In the genomic region with DNA sequence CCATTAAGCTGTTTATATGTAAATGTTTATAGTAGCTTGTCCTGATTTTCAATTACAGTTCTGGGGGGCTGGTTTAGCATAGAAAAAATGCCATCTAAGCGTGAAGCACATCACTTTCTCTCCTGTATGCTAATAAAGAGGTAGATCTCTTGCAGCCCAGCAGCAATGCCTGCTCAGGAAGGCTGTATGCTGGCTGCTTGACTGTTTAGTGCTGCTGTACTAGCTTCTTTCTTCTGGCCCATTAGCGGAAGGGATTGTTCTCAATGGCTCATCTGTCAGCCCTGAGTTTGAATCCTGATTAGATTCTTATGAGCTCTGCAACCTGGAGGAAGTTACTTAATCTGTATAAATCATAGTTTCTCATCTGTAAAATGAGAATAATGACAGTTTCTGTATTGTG, we compare ENCODE assay signal across 22 cellular contexts.
DNase-seq lines count a peak whose midpoint lies in the region; ATAC-seq and TF ChIP-seq lines count a peak whose summit lies in the region.
"Had no signal": no experiment of that assay in that cellular context is flagged by ENCODE, and none has a peak within 500 bp of the region (broad histone marks: within the 10 kb centered on the region; RNA-seq: fewer than 3 reads in every experiment).

No MANE protein-coding gene starts in this region.

- no peak for ATAC-seq in SK-N-SH treated with all-trans-retinoic acid at 6 μM for 48 hours
- ATAC-seq in GM18498 (IDR thresholded peaks at IDR 0.05; ENCODE audit: unreplicated experiment) = no peak
- ATAC-seq in HG03097 (IDR thresholded peaks at IDR 0.05; ENCODE audit: low FRiP score, unreplicated experiment) = no peak
- ATAC-seq: CD8-positive, alpha-beta T cell; GM12878; HCT116 had no signal

- H3K4me3 Mint-ChIP-seq in neural progenitor cell (no peak overlapping the region), type B pancreatic cell (no peak overlapping the region)
- H3K4me3 Mint-ChIP-seq: B cell; CD4-positive, CD25-positive, alpha-beta regulatory T cell; CD8-positive, alpha-beta T cell; H9 had no signal

- no peaks in the 10 kb centered on the region for H3K79me2 ChIP-seq in SK-N-SH (ENCODE audit: insufficient read depth)
- no peaks in the 10 kb centered on the region for H3K79me2 ChIP-seq in neural progenitor cell (ENCODE audit: low read depth)

- H3F3A ChIP-seq in SK-N-SH (replicated peaks; ENCODE audit: insufficient read depth) (no peaks in the 10 kb centered on the region), neural progenitor cell (ENCODE audit: low read depth) (no peaks in the 10 kb centered on the region)

- POLR2A ChIA-PET in SK-N-SH (lab: Yijun Ruan, JAX) = no interaction called here

- H3K36me3 Mint-ChIP-seq in neural progenitor cell (no peaks in the 10 kb centered on the region), type B pancreatic cell (no peaks in the 10 kb centered on the region)
- H3K36me3 Mint-ChIP-seq: CD4-positive, CD25-positive, alpha-beta regulatory T cell; CD8-positive, alpha-beta T cell had no signal

- DNase-seq in SK-N-SH (peak; percentile 17), neural progenitor cell (ENCODE audit: low spot score) (peak; percentile 56), type B pancreatic cell (ENCODE audit: extremely low spot score, unreplicated experiment) (no peak), H4 (ENCODE audit: low spot score) (no peak)
- DNase-seq: Caco-2; CD4-positive, CD25-positive, alpha-beta regulatory T cell; CD8-positive, alpha-beta T cell; DMS 273 treated with DMSO at 0.1 percent for 48 hours; DMS79; EL; GDM1; H9 had no signal

- H3K9ac ChIP-seq in SK-N-SH (no peak overlapping the region), neural progenitor cell (no peak overlapping the region)
- H3K9ac ChIP-seq: BLaER1 had no signal

- H2AFZ ChIP-seq in SK-N-SH (ENCODE audit: low read depth) (no peak overlapping the region), neural progenitor cell (replicated peaks) (no peak overlapping the region)

- H3K4me1 Mint-ChIP-seq in neural progenitor cell (peaks cover 43% of the 10 kb centered on the region), type B pancreatic cell (ENCODE audit: unreplicated experiment) (peaks cover 36% of the 10 kb centered on the region)
- H3K4me1 Mint-ChIP-seq: B cell; CD4-positive, CD25-positive, alpha-beta regulatory T cell had no signal

- H3K27ac Mint-ChIP-seq in neural progenitor cell (no peak overlapping the region), type B pancreatic cell (peak overlapping the region; percentile 11)
- H3K27ac Mint-ChIP-seq: B cell; CD4-positive, CD25-positive, alpha-beta regulatory T cell; CD8-positive, alpha-beta T cell had no signal

- H3K9me3 Mint-ChIP-seq in neural progenitor cell = no peaks in the 10 kb centered on the region
- H3K9me3 Mint-ChIP-seq in type B pancreatic cell = no peaks in the 10 kb centered on the region
- H3K9me3 Mint-ChIP-seq: CD4-positive, CD25-positive, alpha-beta regulatory T cell; CD8-positive, alpha-beta T cell; H9 had no signal

- H3K27me3 ChIP-seq in SK-N-SH (ENCODE audit: insufficient read depth) (no peaks in the 10 kb centered on the region), neural progenitor cell (no peaks in the 10 kb centered on the region)
- H3K27me3 ChIP-seq: BLaER1 had no signal

- CTCF ChIA-PET in SK-N-SH (lab: Yijun Ruan, JAX) = interaction anchor here (0.7 to 1.4 kb wide), 2 partner anchors 9 to 262 kb away, joined by 3 to 4 read pairs; no protein-coding TSS in a partner anchor

- TF ChIP-seq RAD21 in SK-N-SH (IDR thresholded peaks at IDR 0.05; ENCODE audit: low read length) = no peak

- H3K4me1 ChIP-seq in SK-N-SH (ENCODE audit: control insufficient read depth in 1 of 2, insufficient read depth in 2 of 2, low read depth in 1 of 2, low read length in 1 of 2) = peaks cover 0 to 16% of the 10 kb centered on the region in 2 experiments; a peak in 2 of 4 replicates
- H3K4me1 ChIP-seq in mesodermal cell (ENCODE audit: control insufficient read depth, insufficient read depth, low read length, poor library complexity, severe bottlenecking) = peaks cover 6% of the 10 kb centered on the region
- peaks cover 30% of the 10 kb centered on the region for H3K4me1 ChIP-seq in neural progenitor cell
- H3K4me1 ChIP-seq: BLaER1, Caco-2 had no signal

- no peak for TF ChIP-seq EP300 in SK-N-SH (IDR thresholded peaks at IDR 0.05; ENCODE audit: borderline replicate concordance in 1 of 2, low read depth in 1 of 2, low read length in 1 of 2)

- peak overlapping the region in 1 of 2 experiments; percentile 34; a peak in 1 of 4 replicates for H3K27ac ChIP-seq in SK-N-SH (ENCODE audit: low read depth in 2 of 2, low read length in 1 of 2)
- peak overlapping the region; percentile 45 for H3K27ac ChIP-seq in mesodermal cell (ENCODE audit: low read depth, low read length, severe bottlenecking)
- H3K27ac ChIP-seq in neural progenitor cell = no peak overlapping the region
- H3K27ac ChIP-seq: 22Rv1, BLaER1, C4-2B had no signal

- no peaks in the 10 kb centered on the region for H3K9me2 ChIP-seq in SK-N-SH

- WGBS in SK-N-SH (ENCODE audit: low lambda C conversion rate) = 47% methylated on average over 2 of the region's 2 CpGs
- 86 to 92% methylated on average over 1 to 2 of the region's 2 CpGs for WGBS in mesodermal cell (ENCODE audit: insufficient coverage in 2 of 2), 2 experiments

- no peak for TF ChIP-seq CTCF in SK-N-SH (IDR thresholded peaks at IDR 0.05)
- TF ChIP-seq CTCF in neural progenitor cell (IDR thresholded peaks at IDR 0.05) = no peak
- TF ChIP-seq CTCF in type B pancreatic cell (conservative IDR thresholded peaks at IDR 0.05) = no peak

- H3K27me3 Mint-ChIP-seq in neural progenitor cell (ENCODE audit: insufficient read depth, low read depth) (no peaks in the 10 kb centered on the region), type B pancreatic cell (no peaks in the 10 kb centered on the region)
- H3K27me3 Mint-ChIP-seq: CD4-positive, CD25-positive, alpha-beta regulatory T cell had no signal

- no peaks in the 10 kb centered on the region for H3K9me3 ChIP-seq in SK-N-SH
- no peaks in the 10 kb centered on the region for H3K9me3 ChIP-seq in mesodermal cell (ENCODE audit: control insufficient read depth, low read length)
- no peaks in the 10 kb centered on the region for H3K9me3 ChIP-seq in neural progenitor cell (ENCODE audit: low read depth)
- H3K9me3 ChIP-seq: BLaER1, Caco-2 had no signal

- H3K4me3 ChIP-seq in SK-N-SH (ENCODE audit: low read depth in 2 of 2, low read length in 1 of 2) (no peak overlapping the region), mesodermal cell (ENCODE audit: extremely low read depth, insufficient read depth, low read length, poor library complexity, severe bottlenecking) (no peak overlapping the region), neural progenitor cell (no peak overlapping the region)
- H3K4me3 ChIP-seq: BLaER1, GM12878 had no signal

- H3K36me3 ChIP-seq in SK-N-SH (replicated peaks in 1 of 2; ENCODE audit: control insufficient read depth in 1 of 2, insufficient read depth in 2 of 2, low read length in 1 of 2) (no peaks in the 10 kb centered on the region), mesodermal cell (ENCODE audit: control insufficient read depth, insufficient read depth, low read length) (no peaks in the 10 kb centered on the region), neural progenitor cell (no peaks in the 10 kb centered on the region)
- H3K36me3 ChIP-seq: BLaER1 had no signal

- H4K20me1 ChIP-seq in SK-N-SH (ENCODE audit: insufficient read depth) = no peaks in the 10 kb centered on the region
- no peaks in the 10 kb centered on the region for H4K20me1 ChIP-seq in neural progenitor cell (ENCODE audit: low read depth)
- H4K20me1 ChIP-seq: BLaER1 had no signal

- H3K4me2 ChIP-seq in SK-N-SH (no peak overlapping the region), neural progenitor cell (peak overlapping the region; percentile 46)
- H3K4me2 ChIP-seq: BLaER1 had no signal

TF ChIP-seq in SK-N-SH, 30 proteins besides CTCF, POLR2A, EP300 and RAD21:
- no peak for TF ChIP-seq MEF2A (IDR thresholded peaks at IDR 0.05; ENCODE audit: borderline replicate concordance, low read depth)
- no peak for TF ChIP-seq ELF1 (IDR thresholded peaks at IDR 0.05)
- no peak for TF ChIP-seq FOSL2 (IDR thresholded peaks at IDR 0.05; ENCODE audit: borderline replicate concordance, low read depth)
- TF ChIP-seq TEAD4 (IDR thresholded peaks at IDR 0.05; ENCODE audit: borderline replicate concordance, insufficient read depth) = no peak
- 0 out of 2 replicates have a peak, but pooled peaks have one; percentile 12 for TF ChIP-seq FOXJ3 (CRISPR knock-in tag; IDR thresholded peaks at IDR 0.05)

TF ChIP-seq in SK-N-SH treated with all-trans-retinoic acid at 6 μM for 48 hours, 23 proteins besides CTCF, POLR2A, EP300 and RAD21 (continues in another document):
- TF ChIP-seq, protein P1, sequence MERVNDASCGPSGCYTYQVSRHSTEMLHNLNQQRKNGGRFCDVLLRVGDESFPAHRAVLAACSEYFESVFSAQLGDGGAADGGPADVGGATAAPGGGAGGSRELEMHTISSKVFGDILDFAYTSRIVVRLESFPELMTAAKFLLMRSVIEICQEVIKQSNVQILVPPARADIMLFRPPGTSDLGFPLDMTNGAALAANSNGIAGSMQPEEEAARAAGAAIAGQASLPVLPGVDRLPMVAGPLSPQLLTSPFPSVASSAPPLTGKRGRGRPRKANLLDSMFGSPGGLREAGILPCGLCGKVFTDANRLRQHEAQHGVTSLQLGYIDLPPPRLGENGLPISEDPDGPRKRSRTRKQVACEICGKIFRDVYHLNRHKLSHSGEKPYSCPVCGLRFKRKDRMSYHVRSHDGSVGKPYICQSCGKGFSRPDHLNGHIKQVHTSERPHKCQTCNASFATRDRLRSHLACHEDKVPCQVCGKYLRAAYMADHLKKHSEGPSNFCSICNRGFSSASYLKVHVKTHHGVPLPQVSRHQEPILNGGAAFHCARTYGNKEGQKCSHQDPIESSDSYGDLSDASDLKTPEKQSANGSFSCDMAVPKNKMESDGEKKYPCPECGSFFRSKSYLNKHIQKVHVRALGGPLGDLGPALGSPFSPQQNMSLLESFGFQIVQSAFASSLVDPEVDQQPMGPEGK (CRISPR knock-in tag; IDR thresholded peaks at IDR 0.05; ENCODE audit: borderline replicate concordance) = no peak
- TF ChIP-seq TCF4 (CRISPR knock-in tag; IDR thresholded peaks at IDR 0.05; ENCODE audit: borderline replicate concordance) (no peak; the same call in 1 of the 2 replicates), TOX (CRISPR knock-in tag; IDR thresholded peaks at IDR 0.05; ENCODE audit: borderline replicate concordance) (no peak), CSDC2 (CRISPR knock-in tag; IDR thresholded peaks at IDR 0.05) (no peak), ISL1 (CRISPR knock-in tag; IDR thresholded peaks at IDR 0.05) (no peak), ESRRG (CRISPR knock-in tag; IDR thresholded peaks at IDR 0.05) (no peak), ZNF70 (CRISPR knock-in tag; IDR thresholded peaks at IDR 0.05) (no peak), ZC3H10 (CRISPR knock-in tag; IDR thresholded peaks at IDR 0.05) (no peak), OSR1 (CRISPR knock-in tag; IDR thresholded peaks at IDR 0.05) (no peak)

Comparison
In these comparisons a context has a peak if more than half of its experiments do, and no peak if none do; other contexts are left out.
1. DNase-seq: peak in SK-N-SH (single experiment) and neural progenitor cell (single experiment); none in type B pancreatic cell (single experiment) and H4 (single experiment).